ENCODE assay signal across 2 cellular contexts in the genomic region with DNA sequence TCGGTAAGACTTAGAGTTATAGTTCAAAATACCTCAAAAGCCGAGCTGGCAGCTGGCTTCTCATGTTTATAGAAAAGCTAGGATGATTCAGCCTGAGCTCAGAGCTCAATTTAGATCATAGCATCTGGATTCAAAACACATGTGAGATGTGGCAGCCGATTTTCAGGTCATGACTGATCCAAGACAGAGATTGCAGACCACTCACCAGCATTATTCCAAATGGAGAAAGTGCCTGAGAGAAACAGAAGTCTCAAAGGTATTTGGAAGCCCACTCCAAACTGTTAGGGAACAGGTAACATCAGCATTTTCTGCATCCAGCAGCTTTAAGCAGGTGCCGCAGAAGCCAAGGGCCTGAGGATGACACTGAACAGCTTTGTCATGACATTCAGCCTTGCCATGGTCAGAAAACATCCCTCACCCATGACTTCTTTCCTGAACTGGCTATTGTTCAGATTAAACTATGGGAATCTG.
TF ChIP-seq lines count a peak whose summit lies in the region.

No MANE protein-coding gene starts in this region.

TF ChIP-seq in IMR-90, 13 proteins besides CTCF, POLR2A, EP300 and RAD21:
- no peak for TF ChIP-seq SMC3 (IDR thresholded peaks at IDR 0.05; ENCODE audit: low read depth, low read length)
- TF ChIP-seq, protein P1, sequence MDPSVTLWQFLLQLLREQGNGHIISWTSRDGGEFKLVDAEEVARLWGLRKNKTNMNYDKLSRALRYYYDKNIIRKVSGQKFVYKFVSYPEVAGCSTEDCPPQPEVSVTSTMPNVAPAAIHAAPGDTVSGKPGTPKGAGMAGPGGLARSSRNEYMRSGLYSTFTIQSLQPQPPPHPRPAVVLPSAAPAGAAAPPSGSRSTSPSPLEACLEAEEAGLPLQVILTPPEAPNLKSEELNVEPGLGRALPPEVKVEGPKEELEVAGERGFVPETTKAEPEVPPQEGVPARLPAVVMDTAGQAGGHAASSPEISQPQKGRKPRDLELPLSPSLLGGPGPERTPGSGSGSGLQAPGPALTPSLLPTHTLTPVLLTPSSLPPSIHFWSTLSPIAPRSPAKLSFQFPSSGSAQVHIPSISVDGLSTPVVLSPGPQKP (IDR thresholded peaks at IDR 0.05; ENCODE audit: borderline replicate concordance, low read depth, low read length), result no peak
- TF ChIP-seq RFX5 (IDR thresholded peaks at IDR 0.05; ENCODE audit: low read depth, low read length), result no peak
- no peak for TF ChIP-seq MAZ (IDR thresholded peaks at IDR 0.05; ENCODE audit: borderline replicate concordance, low read depth, low read length)
- TF ChIP-seq CEBPB (IDR thresholded peaks at IDR 0.05; ENCODE audit: low read depth, low read length), result no peak
- no peak for TF ChIP-seq MAFK (IDR thresholded peaks at IDR 0.05; ENCODE audit: low read depth, low read length)
- 0 out of 2 replicates have a peak, but pooled peaks have one; percentile 19 for TF ChIP-seq MXI1 (IDR thresholded peaks at IDR 0.05; ENCODE audit: borderline replicate concordance, low read depth, low read length)
- TF ChIP-seq NFE2L2 (IDR thresholded peaks at IDR 0.05; ENCODE audit: low read depth, low read length), result 0 out of 2 replicates have a peak, but pooled peaks have one; percentile 6
- TF ChIP-seq, protein P2, sequence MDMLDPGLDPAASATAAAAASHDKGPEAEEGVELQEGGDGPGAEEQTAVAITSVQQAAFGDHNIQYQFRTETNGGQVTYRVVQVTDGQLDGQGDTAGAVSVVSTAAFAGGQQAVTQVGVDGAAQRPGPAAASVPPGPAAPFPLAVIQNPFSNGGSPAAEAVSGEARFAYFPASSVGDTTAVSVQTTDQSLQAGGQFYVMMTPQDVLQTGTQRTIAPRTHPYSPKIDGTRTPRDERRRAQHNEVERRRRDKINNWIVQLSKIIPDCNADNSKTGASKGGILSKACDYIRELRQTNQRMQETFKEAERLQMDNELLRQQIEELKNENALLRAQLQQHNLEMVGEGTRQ (IDR thresholded peaks at IDR 0.05; ENCODE audit: low read depth, low read length), result no peak
- TF ChIP-seq FOS (IDR thresholded peaks at IDR 0.05; ENCODE audit: low read depth, low read length), result peak; percentile 94
- TF ChIP-seq CHD1 (IDR thresholded peaks at IDR 0.05; ENCODE audit: low read depth, low read length), result no peak
- peak; percentile 82 for TF ChIP-seq RCOR1 (IDR thresholded peaks at IDR 0.05; ENCODE audit: insufficient replicate concordance, low read length)
- TF ChIP-seq BHLHE40 (IDR thresholded peaks at IDR 0.05; ENCODE audit: low read depth, low read length), result 0 out of 2 replicates have a peak, but pooled peaks have one; percentile 6

TF ChIP-seq in neural cell, 6 proteins besides CTCF, POLR2A, EP300 and RAD21:
- TF ChIP-seq MXI1 (conservative IDR thresholded peaks at IDR 0.05; ENCODE audit: poor library complexity, severe bottlenecking), result no peak
- TF ChIP-seq SMC3 (conservative IDR thresholded peaks at IDR 0.05; ENCODE audit: poor library complexity), result no peak
- TF ChIP-seq EZH2 (IDR thresholded peaks at IDR 0.05; ENCODE audit: borderline replicate concordance, insufficient read depth, low read length, poor library complexity, severe bottlenecking), result no peak
- TF ChIP-seq, protein P3, sequence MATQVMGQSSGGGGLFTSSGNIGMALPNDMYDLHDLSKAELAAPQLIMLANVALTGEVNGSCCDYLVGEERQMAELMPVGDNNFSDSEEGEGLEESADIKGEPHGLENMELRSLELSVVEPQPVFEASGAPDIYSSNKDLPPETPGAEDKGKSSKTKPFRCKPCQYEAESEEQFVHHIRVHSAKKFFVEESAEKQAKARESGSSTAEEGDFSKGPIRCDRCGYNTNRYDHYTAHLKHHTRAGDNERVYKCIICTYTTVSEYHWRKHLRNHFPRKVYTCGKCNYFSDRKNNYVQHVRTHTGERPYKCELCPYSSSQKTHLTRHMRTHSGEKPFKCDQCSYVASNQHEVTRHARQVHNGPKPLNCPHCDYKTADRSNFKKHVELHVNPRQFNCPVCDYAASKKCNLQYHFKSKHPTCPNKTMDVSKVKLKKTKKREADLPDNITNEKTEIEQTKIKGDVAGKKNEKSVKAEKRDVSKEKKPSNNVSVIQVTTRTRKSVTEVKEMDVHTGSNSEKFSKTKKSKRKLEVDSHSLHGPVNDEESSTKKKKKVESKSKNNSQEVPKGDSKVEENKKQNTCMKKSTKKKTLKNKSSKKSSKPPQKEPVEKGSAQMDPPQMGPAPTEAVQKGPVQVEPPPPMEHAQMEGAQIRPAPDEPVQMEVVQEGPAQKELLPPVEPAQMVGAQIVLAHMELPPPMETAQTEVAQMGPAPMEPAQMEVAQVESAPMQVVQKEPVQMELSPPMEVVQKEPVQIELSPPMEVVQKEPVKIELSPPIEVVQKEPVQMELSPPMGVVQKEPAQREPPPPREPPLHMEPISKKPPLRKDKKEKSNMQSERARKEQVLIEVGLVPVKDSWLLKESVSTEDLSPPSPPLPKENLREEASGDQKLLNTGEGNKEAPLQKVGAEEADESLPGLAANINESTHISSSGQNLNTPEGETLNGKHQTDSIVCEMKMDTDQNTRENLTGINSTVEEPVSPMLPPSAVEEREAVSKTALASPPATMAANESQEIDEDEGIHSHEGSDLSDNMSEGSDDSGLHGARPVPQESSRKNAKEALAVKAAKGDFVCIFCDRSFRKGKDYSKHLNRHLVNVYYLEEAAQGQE (IDR thresholded peaks at IDR 0.05; ENCODE audit: borderline replicate concordance), result no peak
- no peak for TF ChIP-seq POLR2AphosphoS5 (IDR thresholded peaks at IDR 0.05)
- no peak for TF ChIP-seq TAF1 (IDR thresholded peaks at IDR 0.05; ENCODE audit: low read depth)
